Comparison of ENCODE assay signal across 11 cellular contexts in the genomic region with DNA sequence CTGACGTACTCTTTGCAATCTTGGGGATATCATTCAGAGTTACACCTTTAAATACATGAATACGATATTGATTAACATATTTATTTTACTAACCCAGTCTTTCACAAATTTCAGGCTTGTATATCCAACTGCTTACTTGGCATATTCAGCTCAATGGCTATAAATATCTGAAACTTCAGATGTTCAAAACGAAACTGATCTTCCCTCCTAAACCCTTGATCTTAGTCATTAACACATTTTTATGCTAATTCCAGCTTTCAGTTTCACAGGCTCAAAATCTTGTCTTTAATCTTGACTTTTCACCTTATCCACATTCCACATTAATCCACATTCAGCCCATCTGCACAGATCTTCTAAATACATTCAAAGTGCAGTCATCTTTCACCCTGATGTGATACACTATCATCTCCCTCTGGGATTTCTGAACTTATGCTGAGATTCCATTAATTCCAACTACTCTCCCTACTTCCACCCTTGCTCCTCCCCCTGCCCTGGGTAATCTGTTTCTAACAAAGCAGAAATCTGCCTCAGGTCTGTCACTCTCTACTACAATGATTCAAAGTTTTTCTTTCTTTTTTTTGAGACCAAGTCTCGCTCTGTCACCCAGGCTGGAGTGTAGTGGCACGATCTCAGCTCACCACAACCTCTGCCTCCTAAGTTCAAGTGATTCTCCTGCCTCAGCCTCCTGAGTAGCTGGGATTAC.
DNase-seq lines count a peak whose midpoint lies in the region; ATAC-seq, FAIRE-seq and TF ChIP-seq lines count a peak whose summit lies in the region.
"Had no signal": no experiment of that assay in that cellular context is flagged by ENCODE, and none has a peak within 500 bp of the region (broad histone marks: within the 10 kb centered on the region; RNA-seq: fewer than 3 reads in every experiment).

No MANE protein-coding gene starts in this region.

- H3K9ac ChIP-seq in H1 (replicated peaks in 1 of 4; ENCODE audit: extremely low read depth in 1 of 4, low read depth in 3 of 4, low read length in 3 of 4) (no peak overlapping the region), mesenchymal stem cell (ENCODE audit: low read length) (no peak overlapping the region)

- H4K20me1 ChIP-seq in H1 (replicated peaks in 1 of 2; ENCODE audit: control insufficient read depth in 1 of 2, insufficient read depth in 2 of 2, low read length in 2 of 2) = no peaks in the 10 kb centered on the region

- TF ChIP-seq CTCF in H1 (IDR thresholded peaks at IDR 0.05; ENCODE audit: control extremely low read depth in 1 of 3, insufficient read depth in 1 of 3, low read depth in 1 of 3, low read length in 3 of 3) (no peak), type B pancreatic cell (conservative IDR thresholded peaks at IDR 0.05) (no peak)

- no peaks in the 10 kb centered on the region for H3K27me3 Mint-ChIP-seq in type B pancreatic cell

- in situ Hi-C loops in HAP-1 (cut with MboI; ENCODE audit: low sequenced_read_pairs) = no loop called here

- H3K4me3 ChIP-seq in HAP-1 (no peak overlapping the region), H1 (ENCODE audit: extremely low read depth in 1 of 4, insufficient read depth in 2 of 4, low read depth in 3 of 4, low read length in 4 of 4) (no peak overlapping the region), mesenchymal stem cell (ENCODE audit: insufficient read depth in 1 of 2, low read depth in 1 of 2, low read length in 2 of 2) (no peak overlapping the region)

- no peak overlapping the region for H4K91ac ChIP-seq in H1 (replicated peaks; ENCODE audit: insufficient read length, low read length)
- no peak overlapping the region for H4K91ac ChIP-seq in mesenchymal stem cell (ENCODE audit: low read length)

- no peak overlapping the region for H3K56ac ChIP-seq in H1 (replicated peaks; ENCODE audit: insufficient read length, low read depth, low read length)

- POLR2A ChIA-PET in H1 (lab: Charles Lee; ENCODE audit: partially characterized antibody) = no interaction called here

- H2BK5ac ChIP-seq in H1 (ENCODE audit: low read depth, low read length) = no peak overlapping the region
- no peak overlapping the region for H2BK5ac ChIP-seq in mesenchymal stem cell (ENCODE audit: low read depth, low read length, poor library complexity, severe bottlenecking)

- H2BK12ac ChIP-seq in H1 (ENCODE audit: low read depth, low read length) = no peak overlapping the region
- H2BK12ac ChIP-seq in mesenchymal stem cell (ENCODE audit: low read length in 2 of 2) = no peak overlapping the region

- peak; percentile 66 for ATAC-seq in GM19035 (IDR thresholded peaks at IDR 0.05; ENCODE audit: unreplicated experiment)
- ATAC-seq in HG03342 (IDR thresholded peaks at IDR 0.05; ENCODE audit: unreplicated experiment) = peak; percentile 94

- no peaks in the 10 kb centered on the region for H3K23me2 ChIP-seq in H1 (ENCODE audit: low read depth, low read length)

- H3K27me3 ChIP-seq in HAP-1 (ENCODE audit: low read depth) (no peaks in the 10 kb centered on the region), H1 (replicated peaks in 1 of 4; ENCODE audit: control insufficient read depth in 3 of 4, extremely low read depth in 1 of 4, insufficient read depth in 3 of 4, low read length in 3 of 4) (no peaks in the 10 kb centered on the region), mesenchymal stem cell (ENCODE audit: control insufficient read depth in 1 of 2, insufficient read depth in 1 of 2, low read length in 2 of 2) (no peaks in the 10 kb centered on the region)

- H2AFZ ChIP-seq in H1 (ENCODE audit: low read length) (peak overlapping the region; percentile 64; the same call in 1 of the 2 replicates), mesenchymal stem cell (ENCODE audit: low read depth, low read length) (no peak overlapping the region)

- H3K4me2 ChIP-seq in H1 (ENCODE audit: insufficient read depth in 1 of 2, low read depth in 2 of 2, low read length in 2 of 2) (no peak overlapping the region), mesenchymal stem cell (ENCODE audit: low read length, poor library complexity, severe bottlenecking) (no peak overlapping the region)

- no peak overlapping the region for H2BK15ac ChIP-seq in H1 (ENCODE audit: low read length)
- no peak overlapping the region for H2BK15ac ChIP-seq in mesenchymal stem cell (ENCODE audit: low read depth, poor library complexity, severe bottlenecking)

- H3K27ac Mint-ChIP-seq in type B pancreatic cell = no peak overlapping the region
- H3K27ac Mint-ChIP-seq: HFFc6 had no signal

- no peak for FAIRE-seq in H1 (lab: Jason Lieb, UNC)

- CTCF ChIA-PET in H1 (lab: Charles Lee; ENCODE audit: partially characterized antibody) = interaction anchor here (0.9 kb wide), 1 partner anchor 69 kb away, joined by 3 read pairs; no protein-coding TSS in a partner anchor

- H2BK20ac ChIP-seq in H1 (ENCODE audit: low read length) = no peak overlapping the region

- H3K4me1 ChIP-seq in HAP-1 (no peaks in the 10 kb centered on the region), H1 (replicated peaks in 1 of 4; ENCODE audit: control insufficient read depth in 3 of 4, insufficient read depth in 4 of 4, low read length in 3 of 4) (no peaks in the 10 kb centered on the region), mesenchymal stem cell (ENCODE audit: control insufficient read depth, insufficient read depth, low read depth, low read length) (no peaks in the 10 kb centered on the region)

- H3K4me1 Mint-ChIP-seq in type B pancreatic cell (ENCODE audit: unreplicated experiment) = peaks cover 5% of the 10 kb centered on the region

- no peaks in the 10 kb centered on the region for H3K36me3 Mint-ChIP-seq in type B pancreatic cell

- no peak overlapping the region for H4K5ac ChIP-seq in H1 (ENCODE audit: insufficient read length, low read depth, low read length)

- H2BK120ac ChIP-seq in H1 (replicated peaks; ENCODE audit: low read depth, low read length) = no peak overlapping the region
- H2BK120ac ChIP-seq in mesenchymal stem cell (ENCODE audit: low read depth, low read length) = no peak overlapping the region

- no peak overlapping the region for H2AK5ac ChIP-seq in H1 (ENCODE audit: low read depth, low read length)
- no peak overlapping the region for H2AK5ac ChIP-seq in mesenchymal stem cell (ENCODE audit: low read length, severe bottlenecking)

- H3K23ac ChIP-seq in H1 (ENCODE audit: insufficient read length) (no peak overlapping the region), mesenchymal stem cell (ENCODE audit: low read length in 2 of 2) (no peak overlapping the region)

- no peaks in the 10 kb centered on the region for H3K79me1 ChIP-seq in H1 (ENCODE audit: low read depth, low read length)
- no peaks in the 10 kb centered on the region for H3K79me1 ChIP-seq in mesenchymal stem cell (replicated peaks; ENCODE audit: low read length, poor library complexity, severe bottlenecking)

- H3K36me3 ChIP-seq in HAP-1 (replicated peaks) (no peaks in the 10 kb centered on the region), H1 (ENCODE audit: control insufficient read depth in 2 of 4, insufficient read depth in 4 of 4, low read length in 3 of 4) (no peaks in the 10 kb centered on the region), mesenchymal stem cell (ENCODE audit: control insufficient read depth in 1 of 2, insufficient read depth in 2 of 2, low read depth in 1 of 2, low read length in 2 of 2) (no peaks in the 10 kb centered on the region)

- H3K14ac ChIP-seq in H1 (ENCODE audit: insufficient read length) = no peak overlapping the region
- no peak overlapping the region for H3K14ac ChIP-seq in mesenchymal stem cell (ENCODE audit: low read length in 2 of 2)

- H3K9me3 Mint-ChIP-seq in type B pancreatic cell = no peaks in the 10 kb centered on the region

- H3K27ac ChIP-seq in H1 (ENCODE audit: low read depth, low read length) (no peak overlapping the region), mesenchymal stem cell (ENCODE audit: low read length, poor library complexity, severe bottlenecking) (no peak overlapping the region)

- no peaks in the 10 kb centered on the region for H3K9me3 ChIP-seq in HAP-1
- no peaks in the 10 kb centered on the region for H3K9me3 ChIP-seq in H1 (ENCODE audit: insufficient read depth in 2 of 2, low read depth in 1 of 2, low read length in 1 of 2)
- no peaks in the 10 kb centered on the region for H3K9me3 ChIP-seq in mesenchymal stem cell (ENCODE audit: control insufficient read depth, low read length)

- 92% methylated on average over 3 of the region's 5 CpGs; no CpG with 5 or more reads in 1 of the 2 experiments for WGBS in H1 (ENCODE audit: extremely low coverage in 1 of 2, insufficient coverage in 1 of 2, insufficient read length in 1 of 2, insufficient replicate concordance in 2 of 2, low coverage in 1 of 2, low lambda C conversion rate in 2 of 2, missing lambda C conversion rate in 1 of 2), 2 experiments
- WGBS in mesenchymal stem cell = 85% methylated on average over 5 of the region's 5 CpGs

- H3K18ac ChIP-seq in H1 (ENCODE audit: extremely low read depth, low read length) = no peak overlapping the region
- no peak overlapping the region for H3K18ac ChIP-seq in mesenchymal stem cell (ENCODE audit: low read depth in 1 of 2, low read length in 2 of 2)

- peak; percentile 43 to 54 for DNase-seq in HAP-1 (ENCODE audit: low spot score in 2 of 2)
- DNase-seq in H1 (ENCODE audit: low read depth in 1 of 2, low spot score in 2 of 2) = no peak
- no peak for DNase-seq in T-helper 9 cell
- no peak for DNase-seq in type B pancreatic cell (ENCODE audit: extremely low spot score, unreplicated experiment)
- DNase-seq in inferior parietal cortex (ENCODE audit: extremely low spot score) = no peak
- no peak for DNase-seq in mesenchymal stem cell
- DNase-seq: activated CD8-positive, alpha-beta memory T cell treated with anti-CD3 and anti-CD28 coated beads for 24 hours; HFFc6; T-helper 1 cell had no signal

- TF ChIP-seq POLR2A in H1 (IDR thresholded peaks at IDR 0.05; ENCODE audit: control extremely low read depth in 1 of 2, low read depth in 2 of 2, low read length in 2 of 2) = no peak

- TF ChIP-seq EP300 in H1 (IDR thresholded peaks at IDR 0.05; ENCODE audit: borderline replicate concordance in 1 of 2, low read depth in 2 of 2, low read length in 2 of 2) = no peak

- no peak overlapping the region for H3K4me3 Mint-ChIP-seq in type B pancreatic cell
- H3K4me3 Mint-ChIP-seq: HFFc6 had no signal

- H3K4ac ChIP-seq in H1 (replicated peaks; ENCODE audit: insufficient read length, low read depth, low read length) = no peak overlapping the region
- H3K4ac ChIP-seq in mesenchymal stem cell (ENCODE audit: low read depth in 1 of 2, low read length in 2 of 2) = no peak overlapping the region

- no peaks in the 10 kb centered on the region for H3K79me2 ChIP-seq in H1 (ENCODE audit: control insufficient read depth in 1 of 2, insufficient read depth in 2 of 2, low read length in 2 of 2)

- H4K8ac ChIP-seq in H1 (ENCODE audit: extremely low read depth, insufficient read depth, low read length) = no peak overlapping the region
- no peak overlapping the region for H4K8ac ChIP-seq in mesenchymal stem cell (ENCODE audit: low read length)

- TF ChIP-seq RAD21 in H1 (IDR thresholded peaks at IDR 0.05 in 1 of 2, conservative IDR thresholded peaks at IDR 0.05 in 1 of 2; ENCODE audit: low read depth in 2 of 2, low read length in 2 of 2) = no peak

TF ChIP-seq in H1, 55 proteins besides CTCF, POLR2A, EP300 and RAD21 (continues in another document):
- TF ChIP-seq GTF2F1 (IDR thresholded peaks at IDR 0.05; ENCODE audit: borderline replicate concordance, low read depth, low read length) (no peak), KDM4A (IDR thresholded peaks at IDR 0.05; ENCODE audit: low read depth, low read length, severe bottlenecking) (no peak), ASH2L (IDR thresholded peaks at IDR 0.05; ENCODE audit: low read length) (no peak)

Comparison
In these comparisons a context has a peak if more than half of its experiments do, and no peak if none do; other contexts are left out.
1. DNase-seq: peak in HAP-1 (2 of 2); none in H1 (0 of 2), T-helper 9 cell (single experiment), type B pancreatic cell (single experiment), inferior parietal cortex (single experiment) and mesenchymal stem cell (single experiment).